ENCODE assay signal across 18 cellular contexts in genomic region chr6:79203753-79204253, GRCh38. TPM values are rescaled to one million over a fixed set of nuclear protein-coding genes. Genes with fewer than 3 reads are reported as not detected.
A peak's percentile ranks its signal among the peaks of the same experiment; 100 is the strongest.
DNase-seq lines count a peak whose midpoint lies in the region; ATAC-seq and TF ChIP-seq lines count a peak whose summit lies in the region.
"Had no signal": no experiment of that assay in that cellular context is flagged by ENCODE, and none has a peak within 500 bp of the region (broad histone marks: within the 10 kb centered on the region; RNA-seq: fewer than 3 reads in every experiment).

No MANE protein-coding gene starts in this region.

- H3K79me2 ChIP-seq in GM23338 (replicated peaks; ENCODE audit: insufficient read depth): no peaks in the 10 kb centered on the region

- TF ChIP-seq CTCF in GM23338 (conservative IDR thresholded peaks at IDR 0.05; ENCODE audit: low read depth in 2 of 2): no peak
- no peak for TF ChIP-seq CTCF in WTC11 (IDR thresholded peaks at IDR 0.05)

- no peak for ATAC-seq in GM23338
- ATAC-seq in WTC11: no peak
- ATAC-seq in central memory CD8-positive, alpha-beta T cell (replicated peaks; ENCODE audit: extremely low read depth, poor library complexity, severe bottlenecking): no peak
- ATAC-seq in left ventricle myocardium superior: peak; percentile 74
- ATAC-seq in GM18870 (IDR thresholded peaks at IDR 0.05; ENCODE audit: unreplicated experiment): no peak
- ATAC-seq: CD8-positive, alpha-beta T cell; GM12878; HepG2 had no signal

- H3K36me3 Mint-ChIP-seq in GM23338 (ENCODE audit: low read depth) (peaks cover 63% of the 10 kb centered on the region), WTC11 (peaks cover 54% of the 10 kb centered on the region)
- peaks cover 19% of the 10 kb centered on the region for H3K36me3 Mint-ChIP-seq in central memory CD8-positive, alpha-beta T cell (ENCODE audit: insufficient read depth)

- H3K9me3 Mint-ChIP-seq in GM23338 (no peaks in the 10 kb centered on the region), WTC11 (no peaks in the 10 kb centered on the region)
- H3K9me3 Mint-ChIP-seq in central memory CD8-positive, alpha-beta T cell: no peaks in the 10 kb centered on the region
- H3K9me3 Mint-ChIP-seq: CD8-positive, alpha-beta T cell; H9; IgD-negative memory B cell had no signal

- no peak overlapping the region for H2AFZ ChIP-seq in GM23338

- no peaks in the 10 kb centered on the region for H3K9me2 ChIP-seq in GM23338 (ENCODE audit: insufficient read depth)

- peaks cover 8% of the 10 kb centered on the region; the same call in 1 of the 2 replicates for H3K36me3 ChIP-seq in GM23338 (ENCODE audit: insufficient read depth)

- H3K27me3 Mint-ChIP-seq in GM23338 (ENCODE audit: insufficient read depth, low read depth, poor library complexity): no peaks in the 10 kb centered on the region
- no peaks in the 10 kb centered on the region for H3K27me3 Mint-ChIP-seq in WTC11 (ENCODE audit: low read depth)
- no peaks in the 10 kb centered on the region for H3K27me3 Mint-ChIP-seq in central memory CD8-positive, alpha-beta T cell
- H3K27me3 Mint-ChIP-seq: B cell, IgD-negative memory B cell had no signal

- POLR2A ChIA-PET in WTC11 (lab: Charles Lee): no interaction called here

- no peak for DNase-seq in GM23338 (ENCODE audit: low spot score)
- no peak for DNase-seq in WTC11 (ENCODE audit: low spot score)
- DNase-seq in central memory CD8-positive, alpha-beta T cell (ENCODE audit: low spot score in 2 of 2): no peak
- DNase-seq in left ventricle myocardium superior: no peak
- DNase-seq in stimulated activated CD4-positive, alpha-beta T cell treated with anti-CD3 and anti-CD28 coated beads, Interleukin-2, amount 100 ng/mL, for 48 hours: no peak
- DNase-seq in NCI-H187 treated with DMSO at 0.1 percent for 48 hours (lab: John Stamatoyannopoulos, UW): no peak
- DNase-seq in cerebellar cortex (ENCODE audit: low spot score): no peak
- DNase-seq: Calu3; CD8-positive, alpha-beta T cell; DMS79 treated with DMSO at 0.1 percent for 48 hours; GOT3; H9 had no signal

- H3K4me1 Mint-ChIP-seq in GM23338 (peaks cover 24% of the 10 kb centered on the region), WTC11 (peaks cover 30% of the 10 kb centered on the region)
- peaks cover 10% of the 10 kb centered on the region for H3K4me1 Mint-ChIP-seq in central memory CD8-positive, alpha-beta T cell
- H3K4me1 Mint-ChIP-seq: B cell, IgD-negative memory B cell had no signal

- CTCF ChIA-PET in WTC11 (lab: Charles Lee): interaction anchor here (0.6 kb wide), 1 partner anchor 228 kb away, joined by 3 read pairs; no protein-coding TSS in a partner anchor

- no peaks in the 10 kb centered on the region for H3F3A ChIP-seq in GM23338 (replicated peaks; ENCODE audit: low read depth)

- peak overlapping the region; percentile 1; the same call in 1 of the 2 replicates for H3K27ac Mint-ChIP-seq in GM23338
- H3K27ac Mint-ChIP-seq in WTC11: peak overlapping the region; percentile 92
- peak overlapping the region; percentile 47 for H3K27ac Mint-ChIP-seq in central memory CD8-positive, alpha-beta T cell (ENCODE audit: low read depth)
- H3K27ac Mint-ChIP-seq: B cell, IgD-negative memory B cell had no signal

- H3K4me3 Mint-ChIP-seq in GM23338 (no peak overlapping the region), WTC11 (no peak overlapping the region)
- H3K4me3 Mint-ChIP-seq in central memory CD8-positive, alpha-beta T cell: no peak overlapping the region
- H3K4me3 Mint-ChIP-seq: B cell; CD8-positive, alpha-beta T cell; H9; IgD-negative memory B cell had no signal

- H3K27me3 ChIP-seq in GM23338 (ENCODE audit: insufficient read depth): no peaks in the 10 kb centered on the region
- H3K27me3 ChIP-seq: BLaER1 treated with 17β-estradiol and CSF1 and Interleukin-3, amounts not matched to agents 10 nM and 100 nM had no signal

- H3K4me2 ChIP-seq in GM23338: no peak overlapping the region
- H3K4me2 ChIP-seq: BLaER1 treated with 17β-estradiol and CSF1 and Interleukin-3, amounts not matched to agents 10 nM and 100 nM had no signal

- no peaks in the 10 kb centered on the region; the same call in none of the 2 replicates for H4K20me1 ChIP-seq in GM23338 (replicated peaks; ENCODE audit: insufficient read depth)
- H4K20me1 ChIP-seq: BLaER1 treated with 17β-estradiol and CSF1 and Interleukin-3, amounts not matched to agents 10 nM and 100 nM had no signal

- intact Hi-C loops in left ventricle myocardium superior (cut with micrococcal nuclease): no loop called here

- H3K27ac ChIP-seq in GM23338 (ENCODE audit: low read depth): no peak overlapping the region
- H3K27ac ChIP-seq: BLaER1 treated with 17β-estradiol and CSF1 and Interleukin-3, amounts not matched to agents 10 nM and 100 nM had no signal

- H3K4me1 ChIP-seq in GM23338 (ENCODE audit: insufficient read depth): peaks cover 7% of the 10 kb centered on the region; the same call in 1 of the 2 replicates
- H3K4me1 ChIP-seq: BLaER1 treated with 17β-estradiol and CSF1 and Interleukin-3, amounts not matched to agents 10 nM and 100 nM had no signal

- H3K4me3 ChIP-seq in GM23338: no peak overlapping the region
- H3K4me3 ChIP-seq: BLaER1 treated with 17β-estradiol and CSF1 and Interleukin-3, amounts not matched to agents 10 nM and 100 nM; GM12878 had no signal

TF ChIP-seq in GM23338, 12 proteins besides CTCF, POLR2A, EP300 and RAD21 (continues in another document):
- TF ChIP-seq EZH2phosphoT487 (IDR thresholded peaks at IDR 0.05; ENCODE audit: unreplicated experiment) (no peak), JUNB (IDR thresholded peaks at IDR 0.05; ENCODE audit: unreplicated experiment) (no peak), ZNF114 (CRISPR knock-in tag; IDR thresholded peaks at IDR 0.05) (no peak), STAT1 (IDR thresholded peaks at IDR 0.05; ENCODE audit: unreplicated experiment) (no peak), EZH2 (IDR thresholded peaks at IDR 0.05; ENCODE audit: low read depth, unreplicated experiment) (no peak), REST (IDR thresholded peaks at IDR 0.05; ENCODE audit: unreplicated experiment) (no peak), NANOG (IDR thresholded peaks at IDR 0.05; ENCODE audit: borderline replicate concordance) (no peak)

TF ChIP-seq in WTC11, 78 proteins besides CTCF, POLR2A, EP300 and RAD21 (continues in another document):
- TF ChIP-seq ZMAT4 (CRISPR knock-in tag; IDR thresholded peaks at IDR 0.05) (no peak), FOXJ3 (CRISPR knock-in tag; IDR thresholded peaks at IDR 0.05; ENCODE audit: borderline replicate concordance) (no peak), ELF4 (CRISPR knock-in tag; IDR thresholded peaks at IDR 0.05; ENCODE audit: low read depth) (no peak), E2F5 (CRISPR knock-in tag; IDR thresholded peaks at IDR 0.05) (no peak), NR1H2 (CRISPR knock-in tag; IDR thresholded peaks at IDR 0.05) (no peak), CBFB (CRISPR knock-in tag; IDR thresholded peaks at IDR 0.05; ENCODE audit: low read depth) (no peak), EMX1 (CRISPR knock-in tag; IDR thresholded peaks at IDR 0.05) (no peak), AFF4 (CRISPR knock-in tag; IDR thresholded peaks at IDR 0.05; ENCODE audit: borderline replicate concordance) (no peak), ZBTB21 (CRISPR knock-in tag; IDR thresholded peaks at IDR 0.05; ENCODE audit: borderline replicate concordance) (no peak), MYBL2 (CRISPR knock-in tag; IDR thresholded peaks at IDR 0.05) (no peak), ZNF423 (CRISPR knock-in tag; IDR thresholded peaks at IDR 0.05) (no peak), ZNF317 (CRISPR knock-in tag; IDR thresholded peaks at IDR 0.05; ENCODE audit: borderline replicate concordance, low read depth) (no peak)

RNA-seq across cellular contexts. Expression of gene HMGN3, which starts 30.7 kb away (rescaled TPM):
- total RNA-seq in GM23338 (2014; rRNA removed; shearing (Covaris generic)): 166 and 193 TPM in 2 replicates
- polyA plus RNA-seq in GM23338 (2016; fragmentation: Nextera tagmentation; extraction: Ambion mirVana): 868 and 956 TPM in 2 replicates
- 151 to 165 TPM (median 155 TPM) in 3 replicates for total RNA-seq in WTC11 (2021)
- 166 TPM for total RNA-seq in left ventricle myocardium superior

Comparison
In these comparisons a context has a peak if more than half of its experiments do, and no peak if none do; other contexts are left out.
1. H3K27ac Mint-ChIP-seq: peak in every context shown above with its lines; median percentile 92 in WTC11; 47 in central memory CD8-positive, alpha-beta T cell; 1 in GM23338.